ENCODE assay signal across 24 cellular contexts in genomic region chr10:100567249-100567648, GRCh38.
"Had no signal": no experiment of that assay in that cellular context is flagged by ENCODE, and none has a peak within 500 bp of the region (broad histone marks: within the 10 kb centered on the region; RNA-seq: fewer than 3 reads in every experiment).

No MANE protein-coding gene starts in this region.

- H3K9me3 Mint-ChIP-seq: activated CD4-positive, alpha-beta memory T cell treated with anti-CD3 and anti-CD28 coated beads, Interleukin-2, amount 10 ng/mL, durations not matched to agents 7 days and 5 days; activated CD4-positive, alpha-beta T cell treated with anti-CD3 and anti-CD28 coated beads, Interleukin-2, amount 10 ng/mL, durations not matched to agents 24 days and 14 days; activated naive CD8-positive, alpha-beta T cell treated with anti-CD3 and anti-CD28 coated beads, Interleukin-2, amount 10 ng/mL, durations not matched to agents 7 days and 5 days; activated T-cell treated with anti-CD3 and anti-CD28 coated beads, Interleukin-2, amount 50 U/mL, for 4 hours; activated T-helper 2 cell treated with anti-CD3 and anti-CD28 coated beads, Interferon-gamma antibody, Interleukin-2, Interleukin-4, amounts not matched to agents 10 μg/mL and 5 μg/mL and 100 μg/mL, durations not matched to agents 14 hours and 24 hours and 36 hours; central memory CD8-positive, alpha-beta T cell; mesothelial cell of epicardium; naive thymus-derived CD8-positive, alpha-beta T cell; stimulated activated memory B cell treated with anti-CD40 and anti-IgM and Interleukin-4, amounts not matched to agents 10 μg/mL and 1 μg/mL and 100 μg/mL, for 72 hours had no signal

- H3K27me3 Mint-ChIP-seq: central memory CD8-positive, alpha-beta T cell had no signal

- H3K4me3 ChIP-seq: breast epithelium, dorsolateral prefrontal cortex, esophagus squamous epithelium, heart right ventricle, lung, pancreas, stomach, vagina had no signal

- H3K27ac ChIP-seq: breast epithelium, dorsolateral prefrontal cortex, esophagus squamous epithelium, heart right ventricle, pancreas, stomach, vagina had no signal

- DNase-seq: activated CD4-positive, alpha-beta memory T cell treated with anti-CD3 and anti-CD28 coated beads, Interleukin-2, amount 10 ng/mL, durations not matched to agents 7 days and 5 days; activated CD4-positive, alpha-beta T cell treated with anti-CD3 and anti-CD28 coated beads, Interleukin-2, amount 10 ng/mL, durations not matched to agents 24 days and 14 days; activated naive CD4-positive, alpha-beta T cell treated with Interleukin-2 at 50 U/mL for 16 hours; activated naive CD8-positive, alpha-beta T cell treated with anti-CD3 and anti-CD28 coated beads, Interleukin-2, amount 10 ng/mL, durations not matched to agents 7 days and 5 days; activated T-cell treated with anti-CD3 and anti-CD28 coated beads, Interleukin-2, amount 50 U/mL, for 4 hours; amniotic stem cell; dorsolateral prefrontal cortex; esophagus squamous epithelium; heart right ventricle; left colon; pancreas; right cardiac atrium; stimulated activated CD4-positive, alpha-beta T cell treated with anti-CD3 and anti-CD28 coated beads, Interleukin-2, amount 100 ng/mL, for 24 hours; stomach; trophoblast cell had no signal

- ATAC-seq: activated CD4-positive, CD25-positive, alpha-beta regulatory T cell treated with anti-CD3 and anti-CD28 coated beads, Interleukin-2, amount 50 U/mL, for 24 hours; activated T-cell treated with anti-CD3 and anti-CD28 coated beads, Interleukin-2, amount 50 U/mL, for 4 hours; heart right ventricle; left colon; naive thymus-derived CD8-positive, alpha-beta T cell; pancreas; right cardiac atrium; stimulated activated memory B cell treated with anti-CD40 and anti-IgM and Interleukin-4, amounts not matched to agents 10 μg/mL and 1 μg/mL and 100 μg/mL, for 72 hours had no signal

- H3K36me3 ChIP-seq: breast epithelium, esophagus squamous epithelium, heart right ventricle, pancreas, stomach, vagina had no signal

- H3K36me3 Mint-ChIP-seq: mesothelial cell of epicardium; stimulated activated memory B cell treated with anti-CD40 and anti-IgM and Interleukin-4, amounts not matched to agents 10 μg/mL and 1 μg/mL and 100 μg/mL, for 72 hours had no signal

- H3K4me1 ChIP-seq: breast epithelium had no signal

- H3K4me3 Mint-ChIP-seq: activated CD4-positive, alpha-beta memory T cell treated with anti-CD3 and anti-CD28 coated beads, Interleukin-2, amount 10 ng/mL, durations not matched to agents 7 days and 5 days; activated CD4-positive, alpha-beta T cell treated with anti-CD3 and anti-CD28 coated beads, Interleukin-2, amount 10 ng/mL, durations not matched to agents 24 days and 14 days; activated naive CD8-positive, alpha-beta T cell treated with anti-CD3 and anti-CD28 coated beads, Interleukin-2, amount 10 ng/mL, durations not matched to agents 7 days and 5 days; activated T-cell treated with anti-CD3 and anti-CD28 coated beads, Interleukin-2, amount 50 U/mL, for 4 hours; central memory CD8-positive, alpha-beta T cell; mesothelial cell of epicardium; naive thymus-derived CD8-positive, alpha-beta T cell; stimulated activated memory B cell treated with anti-CD40 and anti-IgM and Interleukin-4, amounts not matched to agents 10 μg/mL and 1 μg/mL and 100 μg/mL, for 72 hours had no signal

- H3K9me3 ChIP-seq: breast epithelium, heart right ventricle, pancreas, vagina had no signal

- H3K27ac Mint-ChIP-seq: activated CD4-positive, alpha-beta memory T cell treated with anti-CD3 and anti-CD28 coated beads, Interleukin-2, amount 10 ng/mL, durations not matched to agents 7 days and 5 days; activated CD4-positive, alpha-beta T cell treated with anti-CD3 and anti-CD28 coated beads, Interleukin-2, amount 10 ng/mL, durations not matched to agents 24 days and 14 days; activated naive CD8-positive, alpha-beta T cell treated with anti-CD3 and anti-CD28 coated beads, Interleukin-2, amount 10 ng/mL, durations not matched to agents 7 days and 5 days; activated T-helper 2 cell treated with anti-CD3 and anti-CD28 coated beads, Interferon-gamma antibody, Interleukin-2, Interleukin-4, amounts not matched to agents 10 μg/mL and 5 μg/mL and 100 μg/mL, durations not matched to agents 14 hours and 24 hours and 36 hours; mesothelial cell of epicardium; stimulated activated memory B cell treated with anti-CD40 and anti-IgM and Interleukin-4, amounts not matched to agents 10 μg/mL and 1 μg/mL and 100 μg/mL, for 72 hours had no signal

- H3K4me1 Mint-ChIP-seq: activated CD4-positive, alpha-beta T cell treated with anti-CD3 and anti-CD28 coated beads, Interleukin-2, amount 10 ng/mL, durations not matched to agents 24 days and 14 days; mesothelial cell of epicardium; stimulated activated memory B cell treated with anti-CD40 and anti-IgM and Interleukin-4, amounts not matched to agents 10 μg/mL and 1 μg/mL and 100 μg/mL, for 72 hours had no signal
